10 cellular contexts compared by ENCODE assay signal in genomic region chr20:46715292-46715756, GRCh38. TPM values are rescaled to one million over a fixed set of nuclear protein-coding genes. Genes with fewer than 3 reads are reported as not detected.
DNase-seq lines count a peak whose midpoint lies in the region; ATAC-seq and TF ChIP-seq lines count a peak whose summit lies in the region.
"Had no signal": no experiment of that assay in that cellular context is flagged by ENCODE, and none has a peak within 500 bp of the region (broad histone marks: within the 10 kb centered on the region; RNA-seq: fewer than 3 reads in every experiment).

No MANE protein-coding gene starts in this region.

- no peaks in the 10 kb centered on the region for H3K9me2 ChIP-seq in hepatocyte (replicated peaks; ENCODE audit: insufficient read depth)

- H2AFZ ChIP-seq in hepatocyte (no peak overlapping the region), smooth muscle cell (ENCODE audit: low read depth) (no peak overlapping the region)

- DNase-seq in H4 (ENCODE audit: low spot score) (peak; percentile 83), adipocyte (ENCODE audit: low read depth) (peak; percentile 62), hepatocyte (ENCODE audit: low spot score) (peak; percentile 70), smooth muscle cell (lab: John Stamatoyannopoulos, UW; ENCODE audit: unreplicated experiment) (no peak), NCI-H2171 (lab: John Stamatoyannopoulos, UW) (no peak), 8988T (no peak)
- DNase-seq: activated naive CD4-positive, alpha-beta T cell treated with anti-CD3 and anti-CD28 coated beads, Interleukin-2, amount 50 U/mL, for 16 hours; T1000 had no signal

- H3K9me3 ChIP-seq in adipocyte (ENCODE audit: control insufficient read depth, low read length) (no peaks in the 10 kb centered on the region), hepatocyte (ENCODE audit: low read depth) (no peaks in the 10 kb centered on the region), smooth muscle cell (replicated peaks; ENCODE audit: low read depth) (no peaks in the 10 kb centered on the region)

- H3K4me1 ChIP-seq in adipocyte (ENCODE audit: control insufficient read depth, insufficient read depth, low read length) (peaks cover 48% of the 10 kb centered on the region), hepatocyte (ENCODE audit: insufficient read depth) (peaks cover 10% of the 10 kb centered on the region), smooth muscle cell (ENCODE audit: low read depth) (peaks cover 7% of the 10 kb centered on the region)

- H3K27ac ChIP-seq in hepatocyte: no peak overlapping the region
- H3K27ac ChIP-seq in smooth muscle cell (ENCODE audit: low read depth): no peak overlapping the region

- H3K4me2 ChIP-seq in hepatocyte (no peak overlapping the region), smooth muscle cell (peak overlapping the region; percentile 37)

- H3K27me3 ChIP-seq in adipocyte (replicated peaks; ENCODE audit: control insufficient read depth, insufficient read depth, low read length) (no peaks in the 10 kb centered on the region), hepatocyte (no peaks in the 10 kb centered on the region), smooth muscle cell (ENCODE audit: low read depth) (no peaks in the 10 kb centered on the region)

- H3K36me3 ChIP-seq in adipocyte (ENCODE audit: control insufficient read depth, insufficient read depth, low read length, severe bottlenecking): peaks cover 15% of the 10 kb centered on the region
- H3K36me3 ChIP-seq in hepatocyte (replicated peaks; ENCODE audit: insufficient read depth, low read depth): no peaks in the 10 kb centered on the region
- peaks cover 2% of the 10 kb centered on the region for H3K36me3 ChIP-seq in smooth muscle cell (ENCODE audit: low read depth)

- WGBS in hepatocyte (ENCODE audit: low lambda C conversion rate, missing lambda C conversion rate): 21% methylated on average over 4 of the region's 4 CpGs
- WGBS in smooth muscle cell (ENCODE audit: low lambda C conversion rate): 32% methylated on average over 3 of the region's 4 CpGs

- H3K4me3 ChIP-seq in adipocyte (ENCODE audit: low read length): peak overlapping the region; percentile 36
- no peak overlapping the region for H3K4me3 ChIP-seq in hepatocyte
- no peak overlapping the region for H3K4me3 ChIP-seq in smooth muscle cell

- H4K20me1 ChIP-seq in hepatocyte (ENCODE audit: insufficient read depth, poor library complexity, severe bottlenecking): no peaks in the 10 kb centered on the region
- no peaks in the 10 kb centered on the region for H4K20me1 ChIP-seq in smooth muscle cell (ENCODE audit: low read depth)

- TF ChIP-seq CTCF in hepatocyte (IDR thresholded peaks at IDR 0.05; ENCODE audit: poor library complexity) (no peak), smooth muscle cell (IDR thresholded peaks at IDR 0.05; ENCODE audit: borderline replicate concordance, insufficient read depth, poor library complexity, severe bottlenecking) (no peak)

- H3K9ac ChIP-seq in adipocyte (ENCODE audit: low read length) (peak overlapping the region; percentile 47), smooth muscle cell (ENCODE audit: low read depth) (no peak overlapping the region)

- H3F3A ChIP-seq in smooth muscle cell (ENCODE audit: low read depth): no peaks in the 10 kb centered on the region

- H3K79me2 ChIP-seq in hepatocyte: peaks cover 38% of the 10 kb centered on the region
- peaks cover 15% of the 10 kb centered on the region for H3K79me2 ChIP-seq in smooth muscle cell (ENCODE audit: low read depth)

- ATAC-seq in GM18873 (IDR thresholded peaks at IDR 0.05; ENCODE audit: low FRiP score, unreplicated experiment) (no peak), HG03521 (IDR thresholded peaks at IDR 0.05; ENCODE audit: unreplicated experiment) (no peak)

RNA-seq across cellular contexts. Expression of gene SLC2A10, which starts 5.9 kb away (rescaled TPM):
- 3.2 and 3.9 TPM in 2 replicates for total RNA-seq in H4 (2014; rRNA removed; shearing (Covaris generic))
- total RNA-seq in hepatocyte (23.7 and 37.2 TPM in 2 replicates), smooth muscle cell (43.7 and 59.7 TPM in 2 replicates)
- polyA plus RNA-seq in hepatocyte (23.4 and 28.2 TPM in 2 replicates), smooth muscle cell (27.4 and 40.5 TPM in 2 replicates)

RNA-seq across cellular contexts. Expression of gene TP53RK, which starts 26.1 kb away (rescaled TPM):
- total RNA-seq in H4 (2014; rRNA removed; shearing (Covaris generic)): 15.7 and 17.0 TPM in 2 replicates
- 19.6 and 22.7 TPM in 2 replicates for total RNA-seq in hepatocyte
- 19.8 and 21.4 TPM in 2 replicates for polyA plus RNA-seq in hepatocyte
- total RNA-seq in smooth muscle cell: 26.5 and 30.9 TPM in 2 replicates
- 28.2 and 30.9 TPM in 2 replicates for polyA plus RNA-seq in smooth muscle cell

Comparison
In these comparisons a context has a peak if more than half of its experiments do, and no peak if none do; other contexts are left out.
1. DNase-seq: peak in H4 (single experiment), adipocyte (single experiment) and hepatocyte (single experiment); none in smooth muscle cell (single experiment), NCI-H2171 (single experiment) and 8988T (single experiment).